Comparison of ENCODE assay signal across 8 cellular contexts in the genomic region with DNA sequence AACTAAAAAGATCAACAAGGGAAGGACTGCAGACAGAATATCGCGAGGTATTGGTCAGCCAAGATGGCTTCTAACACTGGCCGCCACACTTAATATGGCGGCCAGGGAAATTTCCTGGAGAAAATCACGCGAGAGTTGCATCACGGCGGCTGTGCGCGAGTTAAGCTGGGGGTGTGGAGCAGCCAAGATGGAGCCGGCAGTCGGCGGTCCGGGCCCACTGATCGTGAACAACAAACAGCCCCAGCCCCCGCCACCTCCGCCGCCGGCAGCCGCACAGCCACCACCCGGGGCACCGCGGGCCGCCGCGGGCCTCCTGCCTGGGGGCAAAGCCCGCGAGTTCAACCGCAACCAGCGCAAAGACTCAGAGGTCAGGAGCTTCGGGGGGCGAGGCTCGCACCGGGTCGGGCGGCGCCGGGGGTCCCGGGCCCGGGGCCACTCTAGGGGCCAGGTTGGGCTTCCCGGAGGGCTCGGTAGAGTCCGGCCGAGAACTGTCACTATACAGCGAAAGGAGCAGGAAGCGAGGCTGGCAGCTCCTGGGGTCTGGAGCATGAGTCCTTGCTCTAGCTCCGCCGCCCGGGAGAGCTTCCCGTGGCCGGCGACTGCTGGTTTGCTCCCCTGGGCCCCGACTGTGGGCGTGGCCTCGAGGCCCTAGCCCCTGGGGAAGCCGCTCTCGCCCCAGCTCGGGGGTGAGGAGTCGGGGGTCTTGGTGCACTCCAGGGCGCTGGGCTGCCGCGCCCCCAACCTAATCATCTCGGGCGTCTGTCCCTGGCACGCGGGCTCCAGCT. TPM values are rescaled to one million over a fixed set of nuclear protein-coding genes. Genes with fewer than 3 reads are reported as not detected.
DNase-seq lines count a peak whose midpoint lies in the region; ATAC-seq and TF ChIP-seq lines count a peak whose summit lies in the region.

A gene with protein sequence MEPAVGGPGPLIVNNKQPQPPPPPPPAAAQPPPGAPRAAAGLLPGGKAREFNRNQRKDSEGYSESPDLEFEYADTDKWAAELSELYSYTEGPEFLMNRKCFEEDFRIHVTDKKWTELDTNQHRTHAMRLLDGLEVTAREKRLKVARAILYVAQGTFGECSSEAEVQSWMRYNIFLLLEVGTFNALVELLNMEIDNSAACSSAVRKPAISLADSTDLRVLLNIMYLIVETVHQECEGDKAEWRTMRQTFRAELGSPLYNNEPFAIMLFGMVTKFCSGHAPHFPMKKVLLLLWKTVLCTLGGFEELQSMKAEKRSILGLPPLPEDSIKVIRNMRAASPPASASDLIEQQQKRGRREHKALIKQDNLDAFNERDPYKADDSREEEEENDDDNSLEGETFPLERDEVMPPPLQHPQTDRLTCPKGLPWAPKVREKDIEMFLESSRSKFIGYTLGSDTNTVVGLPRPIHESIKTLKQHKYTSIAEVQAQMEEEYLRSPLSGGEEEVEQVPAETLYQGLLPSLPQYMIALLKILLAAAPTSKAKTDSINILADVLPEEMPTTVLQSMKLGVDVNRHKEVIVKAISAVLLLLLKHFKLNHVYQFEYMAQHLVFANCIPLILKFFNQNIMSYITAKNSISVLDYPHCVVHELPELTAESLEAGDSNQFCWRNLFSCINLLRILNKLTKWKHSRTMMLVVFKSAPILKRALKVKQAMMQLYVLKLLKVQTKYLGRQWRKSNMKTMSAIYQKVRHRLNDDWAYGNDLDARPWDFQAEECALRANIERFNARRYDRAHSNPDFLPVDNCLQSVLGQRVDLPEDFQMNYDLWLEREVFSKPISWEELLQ (plus strand): TSS at position 174 of the 785 bp plus-strand sequence. CDS start 14 bp downstream, at position 188.

- H3K4me3 ChIP-seq in duodenal mucosa (ENCODE audit: low read depth in 1 of 2, low read length in 2 of 2) (peak within 1 kb of the TSS; percentile 82 to 95), lower leg skin (ENCODE audit: low read depth, poor library complexity, severe bottlenecking) (peak within 1 kb of the TSS; percentile 100)

- H3K27ac ChIP-seq in C4-2B = peak within 1 kb of the TSS; percentile 82
- H3K27ac ChIP-seq in duodenal mucosa (ENCODE audit: low read depth, low read length) = peak within 1 kb of the TSS; percentile 72

- WGBS in lower leg skin, 2 donors = 0 to 1% methylated on average over 21 to 30 of the region's 66 CpGs

- H3K27me3 ChIP-seq in duodenal mucosa (ENCODE audit: control insufficient read depth in 1 of 2, insufficient read depth in 2 of 2, low read length in 2 of 2) = no peaks in the 10 kb centered on the region

- ATAC-seq in GM19395 (IDR thresholded peaks at IDR 0.05; ENCODE audit: unreplicated experiment) (peak; percentile 93), HG03565 (IDR thresholded peaks at IDR 0.05; ENCODE audit: unreplicated experiment) (peak; percentile 85)

- intact Hi-C loops in lower leg skin (cut with DNase I; ENCODE audit: low total_unique reads) = no loop called here

- H3K4me1 ChIP-seq in duodenal mucosa (ENCODE audit: control insufficient read depth in 1 of 2, insufficient read depth in 2 of 2, low read length in 2 of 2) = peaks cover 15 to 19% of the 10 kb centered on the region in 2 donors

- DNase-seq in NCI-H82 (lab: John Stamatoyannopoulos, UW) (peak; percentile 97), lower leg skin (ENCODE audit: low spot score in 2 of 2) (peak; percentile 94 to 98)
- DNase-seq in activated CD4-positive, alpha-beta T cell treated with anti-CD3 and anti-CD28 coated beads, Interleukin-2, amount 50 U/mL, for 48 hours = peak; percentile 89 to 92
- DNase-seq in stimulated activated CD4-positive, alpha-beta T cell treated with anti-CD3 and anti-CD28 coated beads, Interleukin-4, amount 100 ng/mL, for 48 hours (ENCODE audit: low read depth in 2 of 2) = peak; percentile 82 to 87

- no peaks in the 10 kb centered on the region for H3K9me3 ChIP-seq in duodenal mucosa (ENCODE audit: control insufficient read depth in 1 of 2, low read length in 2 of 2)

- H3K9ac ChIP-seq in duodenal mucosa (ENCODE audit: low read depth in 1 of 2, low read length in 2 of 2) = peak within 1 kb of the TSS; percentile 71 to 87

- TF ChIP-seq CTCF in C4-2B (conservative IDR thresholded peaks at IDR 0.05) (no peak), lower leg skin (IDR thresholded peaks at IDR 0.05) (no peak)

- peaks cover 16 to 21% of the 10 kb centered on the region in 2 donors for H3K36me3 ChIP-seq in duodenal mucosa (ENCODE audit: control insufficient read depth in 1 of 2, insufficient read depth in 2 of 2, low read length in 2 of 2)

- TF ChIP-seq POLR2A in lower leg skin (IDR thresholded peaks at IDR 0.05) = no peak

RNA-seq across cellular contexts. Expression of the gene that starts here (rescaled TPM):
- 10 to 100 TPM; 45.0 to 64.1 (median 50.9) TPM for total RNA-seq in lower leg skin

Comparison
In these comparisons a context has a peak if more than half of its experiments do, and no peak if none do; other contexts are left out.
1. Peak in every context shown above with its lines: DNase-seq, ATAC-seq, H3K4me3 ChIP-seq and H3K27ac ChIP-seq.